In genomic region chr21:37082856-37083611, GRCh38 we compare ENCODE assay signal across 1 cellular context.
TF ChIP-seq lines count a peak whose summit lies in the region.

No MANE protein-coding gene starts in this region.

TF ChIP-seq in WTC11, 78 proteins besides CTCF, POLR2A, EP300 and RAD21:
- TF ChIP-seq ZNF396 (CRISPR knock-in tag; IDR thresholded peaks at IDR 0.05; ENCODE audit: borderline replicate concordance) (no peak), GABPB1 (CRISPR knock-in tag; IDR thresholded peaks at IDR 0.05) (peak; percentile 46; the same call in 1 of the 2 replicates)
